16 cellular contexts compared by ENCODE assay signal in the genomic region with DNA sequence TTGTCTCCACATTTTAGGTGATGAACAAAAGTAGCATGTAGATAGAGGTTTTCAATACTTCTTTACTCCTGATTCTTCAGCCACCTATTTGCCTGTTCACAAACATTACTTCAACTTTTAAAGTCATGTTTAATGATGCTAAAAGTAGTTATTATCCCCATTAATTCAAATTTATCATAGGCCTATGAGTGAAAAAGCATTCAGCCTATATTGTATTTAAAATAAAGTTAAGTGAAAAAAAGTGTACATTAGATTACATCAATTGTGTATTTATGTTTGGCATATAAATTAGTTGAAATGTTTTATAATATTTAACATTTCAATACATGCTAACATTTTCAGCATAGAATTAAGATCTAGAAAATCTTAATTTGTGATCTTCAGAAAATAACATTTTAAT. TPM values are rescaled to one million over a fixed set of nuclear protein-coding genes. Genes with fewer than 3 reads are reported as not detected.
A peak's percentile ranks its signal among the peaks of the same experiment; 100 is the strongest.
DNase-seq lines count a peak whose midpoint lies in the region; ATAC-seq and TF ChIP-seq lines count a peak whose summit lies in the region.
"Had no signal": no experiment of that assay in that cellular context is flagged by ENCODE, and none has a peak within 500 bp of the region (broad histone marks: within the 10 kb centered on the region; RNA-seq: fewer than 3 reads in every experiment).

No MANE protein-coding gene starts in this region.

- H3K9me3 ChIP-seq in Loucy (ENCODE audit: insufficient read depth, low read depth, low read length) (no peaks in the 10 kb centered on the region), body of pancreas (no peaks in the 10 kb centered on the region), skeletal muscle satellite cell (replicated peaks; ENCODE audit: low read length) (no peaks in the 10 kb centered on the region)
- H3K9me3 ChIP-seq: stomach had no signal

- H4K20me1 ChIP-seq in Loucy (ENCODE audit: insufficient read depth, low read length, poor library complexity, severe bottlenecking), result peaks cover 15% of the 10 kb centered on the region

- H3K4me2 ChIP-seq in Loucy (ENCODE audit: low read depth, low read length, poor library complexity, severe bottlenecking) (peak overlapping the region; percentile 91), skeletal muscle satellite cell (ENCODE audit: low read length) (peak overlapping the region; percentile 98)

- H3K9me3 Mint-ChIP-seq in progenitor cell of endocrine pancreas (ENCODE audit: low read depth), result no peaks in the 10 kb centered on the region
- H3K9me3 Mint-ChIP-seq: activated T-helper 1 cell treated with anti-CD3 and anti-CD28 coated beads, Interleukin-12 subunit alpha, Interleukin-12 subunit beta, Interleukin-2, Interleukin-4 antibody, amounts not matched to agents 30 ng/mL and 10 ng/mL and 1 ng/mL, durations not matched to agents 14 hours and 24 hours and 36 hours had no signal

- ATAC-seq in body of pancreas (no peak), GM21526 (IDR thresholded peaks at IDR 0.05; ENCODE audit: low FRiP score, unreplicated experiment) (no peak)

- H3K27me3 Mint-ChIP-seq in progenitor cell of endocrine pancreas, result peaks cover 89% of the 10 kb centered on the region

- H3K36me3 ChIP-seq in Loucy (ENCODE audit: insufficient read depth, low read length), result no peaks in the 10 kb centered on the region
- H3K36me3 ChIP-seq in body of pancreas (replicated peaks in 1 of 2; ENCODE audit: insufficient read depth in 1 of 2, low read depth in 2 of 2), result no peaks in the 10 kb centered on the region
- no peaks in the 10 kb centered on the region for H3K36me3 ChIP-seq in skeletal muscle satellite cell (ENCODE audit: insufficient read depth, low read length)
- H3K36me3 ChIP-seq: stomach had no signal

- H3K79me2 ChIP-seq in Loucy (ENCODE audit: insufficient read depth, low read length), result peaks cover 99% of the 10 kb centered on the region

- H3K27me3 ChIP-seq in Loucy (ENCODE audit: insufficient read depth, low read length, poor library complexity, severe bottlenecking), result no peaks in the 10 kb centered on the region
- H3K27me3 ChIP-seq in body of pancreas, result no peaks in the 10 kb centered on the region
- no peaks in the 10 kb centered on the region for H3K27me3 ChIP-seq in skeletal muscle satellite cell (ENCODE audit: control insufficient read depth, insufficient read depth, low read length)

- intact Hi-C loops in body of pancreas (cut with DNase I), result no loop called here

- peak overlapping the region; percentile 85 for H3K4me3 ChIP-seq in Loucy (ENCODE audit: low read length, poor library complexity, severe bottlenecking)
- no peak overlapping the region for H3K4me3 ChIP-seq in body of pancreas
- H3K4me3 ChIP-seq in skeletal muscle satellite cell (ENCODE audit: low read length), result no peak overlapping the region
- H3K4me3 ChIP-seq: lung, skin epidermis, stomach had no signal

- DNase-seq in NCI-H2029 treated with DMSO at 0.1 percent for 48 hours (lab: John Stamatoyannopoulos, UW), result peak; percentile 87
- DNase-seq in NCI-H2029 (lab: John Stamatoyannopoulos, UW), result no peak
- no peak for DNase-seq in body of pancreas
- DNase-seq in stimulated activated naive CD4-positive, alpha-beta T cell (lab: John Stamatoyannopoulos, UW), result no peak
- no peak for DNase-seq in progenitor cell of endocrine pancreas (ENCODE audit: low spot score, unreplicated experiment)
- DNase-seq: activated CD4-positive, alpha-beta T cell treated with anti-CD3 and anti-CD28 coated beads, Interleukin-2, amount 50 U/mL, for 48 hours; NCI-H1436 treated with DMSO at 0.1 percent for 48 hours; NCI-H774; SHP77; stomach had no signal

- no peaks in the 10 kb centered on the region for H3K4me1 Mint-ChIP-seq in progenitor cell of endocrine pancreas (ENCODE audit: low read depth)

- no peaks in the 10 kb centered on the region for H3K9me2 ChIP-seq in Loucy (replicated peaks; ENCODE audit: low read depth, low read length)

- no peak overlapping the region for H2AFZ ChIP-seq in Loucy (ENCODE audit: low read length)

- H3K9ac ChIP-seq in Loucy (ENCODE audit: low read depth, low read length, poor library complexity, severe bottlenecking), result peak overlapping the region; percentile 96
- peak overlapping the region; percentile 99 for H3K9ac ChIP-seq in skeletal muscle satellite cell (ENCODE audit: low read depth, low read length)

- H3K4me1 ChIP-seq in Loucy (ENCODE audit: insufficient read depth, low read length, poor library complexity, severe bottlenecking), result peaks cover 69% of the 10 kb centered on the region
- peaks cover 19% of the 10 kb centered on the region for H3K4me1 ChIP-seq in body of pancreas
- H3K4me1 ChIP-seq in skeletal muscle satellite cell (ENCODE audit: control insufficient read depth, insufficient read depth, low read length), result peaks cover 23% of the 10 kb centered on the region

- H3K27ac Mint-ChIP-seq in progenitor cell of endocrine pancreas, result no peak overlapping the region
- H3K27ac Mint-ChIP-seq: activated T-helper 1 cell treated with anti-CD3 and anti-CD28 coated beads, Interleukin-12 subunit alpha, Interleukin-12 subunit beta, Interleukin-2, Interleukin-4 antibody, amounts not matched to agents 30 ng/mL and 10 ng/mL and 1 ng/mL, durations not matched to agents 14 hours and 24 hours and 36 hours had no signal

- peaks cover 11% of the 10 kb centered on the region for H3F3A ChIP-seq in Loucy (ENCODE audit: low read depth)

- no peaks in the 10 kb centered on the region for H3K36me3 Mint-ChIP-seq in progenitor cell of endocrine pancreas (ENCODE audit: insufficient read depth)

- H3K4me3 Mint-ChIP-seq in progenitor cell of endocrine pancreas (ENCODE audit: low read depth), result no peak overlapping the region
- H3K4me3 Mint-ChIP-seq: activated T-helper 1 cell treated with anti-CD3 and anti-CD28 coated beads, Interleukin-12 subunit alpha, Interleukin-12 subunit beta, Interleukin-2, Interleukin-4 antibody, amounts not matched to agents 30 ng/mL and 10 ng/mL and 1 ng/mL, durations not matched to agents 14 hours and 24 hours and 36 hours had no signal

- H3K27ac ChIP-seq in body of pancreas, result peak overlapping the region in 3 of 4 donors; percentile 88 to 97 (median 92)

- TF ChIP-seq CTCF in Loucy (conservative IDR thresholded peaks at IDR 0.05; ENCODE audit: low read length) (no peak), body of pancreas (IDR thresholded peaks at IDR 0.05) (no peak), progenitor cell of endocrine pancreas (IDR thresholded peaks at IDR 0.05; ENCODE audit: unreplicated experiment) (no peak)

- no peak for TF ChIP-seq POLR2A in body of pancreas (IDR thresholded peaks at IDR 0.05)

RNA-seq across cellular contexts. Expression of a gene that starts 10.5 kb away (rescaled TPM):
- 10 to 100 TPM in 1 of 2 donors, 1 to 10 TPM in 1; 7.6 to 11.9 TPM for total RNA-seq in body of pancreas
- 8.6 and 21.6 TPM in 2 replicates for total RNA-seq in skeletal muscle satellite cell (2012; rRNA removed)
- total RNA-seq in progenitor cell of endocrine pancreas, result 0.26 and 0.33 TPM in 2 replicates

RNA-seq across cellular contexts. Expression of a gene that starts 20.4 kb away (rescaled TPM):
- total RNA-seq in body of pancreas (10 to 100 TPM; 17.8 to 27.5 TPM), progenitor cell of endocrine pancreas (49.0 and 55.4 TPM in 2 replicates)
- 51.1 and 61.6 TPM in 2 replicates for total RNA-seq in skeletal muscle satellite cell (2012; rRNA removed)
